ENCODE assay signal across 9 cellular contexts in the genomic region with DNA sequence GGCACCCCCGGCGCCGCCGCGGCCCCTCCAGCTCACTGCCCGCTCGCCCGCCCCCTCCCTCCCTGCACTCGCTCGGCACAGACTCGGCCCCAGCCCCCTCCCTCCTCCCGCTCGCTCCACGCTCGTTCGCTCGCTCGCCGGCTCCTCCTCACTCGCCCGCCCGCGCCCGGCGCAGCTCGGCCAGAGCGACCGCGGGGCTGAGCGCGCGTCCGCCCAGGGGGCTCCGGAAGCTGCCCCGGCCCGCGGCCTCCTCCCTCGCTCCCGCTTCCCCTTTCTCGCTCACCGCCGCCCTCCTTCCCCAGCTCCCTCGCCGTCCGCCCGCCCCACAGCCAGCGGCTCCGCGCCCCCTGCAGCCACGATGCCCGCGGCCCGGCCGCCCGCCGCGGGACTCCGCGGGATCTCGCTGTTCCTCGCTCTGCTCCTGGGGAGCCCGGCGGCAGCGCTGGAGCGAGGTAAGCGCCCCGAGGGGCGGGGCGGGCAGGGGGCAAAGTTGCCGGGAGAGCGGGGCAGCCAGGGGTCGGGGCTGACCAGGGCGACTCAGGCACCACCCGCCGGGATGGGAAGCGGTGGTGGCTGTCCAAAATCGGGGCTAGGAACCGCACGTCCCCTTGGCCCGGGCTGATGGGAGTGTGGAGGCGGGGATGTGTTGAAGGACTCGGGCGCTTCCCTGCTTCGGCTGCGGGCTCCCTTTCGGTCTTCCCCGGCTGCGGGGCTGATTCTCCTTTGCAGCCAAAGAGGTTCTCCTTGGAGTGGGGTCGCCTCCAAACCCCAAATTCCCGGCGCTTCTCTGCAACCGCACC. TPM values are rescaled to one million over a fixed set of nuclear protein-coding genes. Genes with fewer than 3 reads are reported as not detected.
DNase-seq lines count a peak whose midpoint lies in the region; ATAC-seq and TF ChIP-seq lines count a peak whose summit lies in the region.
"Had no signal": no experiment of that assay in that cellular context is flagged by ENCODE, and none has a peak within 500 bp of the region (broad histone marks: within the 10 kb centered on the region; RNA-seq: fewer than 3 reads in every experiment).

TSS of gene SEZ6L (plus strand) at position 151 of the 800 bp plus-strand sequence. CDS start at position 359, 208 bp downstream.

- POLR2A ChIA-PET in CD8-positive, alpha-beta memory T cell (lab: Charles Lee): no interaction called here

- CTCF ChIA-PET in CD8-positive, alpha-beta memory T cell (lab: Charles Lee): no interaction called here

- H3K27me3 ChIP-seq in BE2C (peaks cover 8% of the 10 kb centered on the region), ectodermal cell (ENCODE audit: control insufficient read depth, insufficient read depth, low read length, poor library complexity, severe bottlenecking) (peaks cover 73% of the 10 kb centered on the region)
- H3K27me3 ChIP-seq in CD8-positive, alpha-beta memory T cell (ENCODE audit: insufficient read depth, low read length, poor library complexity, severe bottlenecking): peaks cover 17% of the 10 kb centered on the region

- no peaks in the 10 kb centered on the region for H3K9me3 ChIP-seq in BE2C
- H3K9me3 ChIP-seq in ectodermal cell (ENCODE audit: control insufficient read depth, low read length): no peaks in the 10 kb centered on the region
- H3K9me3 ChIP-seq in CD8-positive, alpha-beta memory T cell (ENCODE audit: low read length): no peaks in the 10 kb centered on the region
- H3K9me3 ChIP-seq: SJSA1 had no signal

- H3K36me3 Mint-ChIP-seq in natural killer cell treated with Interleukin-12 subunit alpha and Interleukin-12 subunit beta and Interleukin-15 and Interleukin-18, amount 100 ng/mL, for 72 hours: no peaks in the 10 kb centered on the region
- no peaks in the 10 kb centered on the region for H3K36me3 Mint-ChIP-seq in CD8-positive, alpha-beta memory T cell

- peak within 1 kb of the TSS; percentile 45 for H3K4me3 Mint-ChIP-seq in natural killer cell treated with Interleukin-12 subunit alpha and Interleukin-12 subunit beta and Interleukin-15 and Interleukin-18, amount 100 ng/mL, for 72 hours
- peak within 1 kb of the TSS in 3 of 7 donors; percentile 1 to 77 (median 8) for H3K4me3 Mint-ChIP-seq in CD8-positive, alpha-beta memory T cell

- peak in 1 of 2 donors; percentile 40 for ATAC-seq in natural killer cell treated with Interleukin-12 subunit alpha and Interleukin-12 subunit beta and Interleukin-15 and Interleukin-18, amount 100 ng/mL, for 72 hours

- no peaks in the 10 kb centered on the region for H3K4me1 Mint-ChIP-seq in natural killer cell treated with Interleukin-12 subunit alpha and Interleukin-12 subunit beta and Interleukin-15 and Interleukin-18, amount 100 ng/mL, for 72 hours (ENCODE audit: low read depth in 2 of 2)
- H3K4me1 Mint-ChIP-seq in CD8-positive, alpha-beta memory T cell: peaks cover 0 to 9% (median 4%) of the 10 kb centered on the region in 3 donors

- DNase-seq in BE2C (peak; percentile 84), NCI-H1092 treated with DMSO at 0.1 percent for 48 hours (lab: John Stamatoyannopoulos, UW) (peak; percentile 81), GM19238 (ENCODE audit: insufficient read length, low spot score) (no peak), T-helper 9 cell (no peak), pons (ENCODE audit: low spot score) (no peak)
- no peak for DNase-seq in natural killer cell treated with Interleukin-12 subunit alpha and Interleukin-12 subunit beta and Interleukin-15 and Interleukin-18, amount 100 ng/mL, for 72 hours (ENCODE audit: low spot score)
- no peak for DNase-seq in CD8-positive, alpha-beta memory T cell

- H3K9me3 Mint-ChIP-seq in natural killer cell treated with Interleukin-12 subunit alpha and Interleukin-12 subunit beta and Interleukin-15 and Interleukin-18, amount 100 ng/mL, for 72 hours: no peaks in the 10 kb centered on the region
- peaks cover 0 to 7% (median 0%) of the 10 kb centered on the region in 5 donors for H3K9me3 Mint-ChIP-seq in CD8-positive, alpha-beta memory T cell

- no peak for TF ChIP-seq CTCF in BE2C (IDR thresholded peaks at IDR 0.05; ENCODE audit: low read depth, low read length)

- H3K4me1 ChIP-seq in BE2C (peaks cover 3% of the 10 kb centered on the region), ectodermal cell (ENCODE audit: control insufficient read depth, insufficient read depth, low read length) (peaks cover 7% of the 10 kb centered on the region)
- H3K4me1 ChIP-seq in CD8-positive, alpha-beta memory T cell (ENCODE audit: insufficient read depth, low read length): no peaks in the 10 kb centered on the region

- no peak within 1 kb of the TSS for H3K27ac ChIP-seq in ectodermal cell (ENCODE audit: insufficient read depth, low read depth, low read length, poor library complexity, severe bottlenecking)
- H3K27ac ChIP-seq in CD8-positive, alpha-beta memory T cell (ENCODE audit: low read depth, low read length): no peak within 1 kb of the TSS
- H3K27ac ChIP-seq: SJSA1 had no signal

- WGBS in ectodermal cell, 2 experiments: 1% methylated on average over 92 of the region's 92 CpGs

- H3K36me3 ChIP-seq in BE2C (no peaks in the 10 kb centered on the region), ectodermal cell (ENCODE audit: control insufficient read depth, insufficient read depth, low read length) (no peaks in the 10 kb centered on the region)
- H3K36me3 ChIP-seq in CD8-positive, alpha-beta memory T cell (ENCODE audit: insufficient read depth, low read length): no peaks in the 10 kb centered on the region
- H3K36me3 ChIP-seq: SJSA1 had no signal

- H3K4me3 ChIP-seq in BE2C (ENCODE audit: low read depth, low read length) (peak within 1 kb of the TSS; percentile 72), ectodermal cell (ENCODE audit: insufficient read depth, low read depth, low read length) (peak within 1 kb of the TSS; percentile 44)
- H3K4me3 ChIP-seq in CD8-positive, alpha-beta memory T cell (ENCODE audit: low read length): no peak within 1 kb of the TSS
- H3K4me3 ChIP-seq: SJSA1 had no signal

- no peak within 1 kb of the TSS for H3K27ac Mint-ChIP-seq in natural killer cell treated with Interleukin-12 subunit alpha and Interleukin-12 subunit beta and Interleukin-15 and Interleukin-18, amount 100 ng/mL, for 72 hours
- H3K27ac Mint-ChIP-seq in CD8-positive, alpha-beta memory T cell: no peak within 1 kb of the TSS

- H3K27me3 Mint-ChIP-seq in natural killer cell treated with Interleukin-12 subunit alpha and Interleukin-12 subunit beta and Interleukin-15 and Interleukin-18, amount 100 ng/mL, for 72 hours: peaks cover 52 to 76% of the 10 kb centered on the region in 2 donors
- peaks cover 31 to 86% of the 10 kb centered on the region in 2 donors for H3K27me3 Mint-ChIP-seq in CD8-positive, alpha-beta memory T cell

RNA-seq across cellular contexts. Expression of gene SEZ6L, which starts in this region (rescaled TPM):
- 4.7 TPM for polyA plus RNA-seq in BE2C (2012; ENCODE audit: insufficient read depth, insufficient read length, low read depth)
- polyA plus RNA-seq in ectodermal cell (2013, experiment 1 of 4): 0.69 TPM
- 0.46 TPM for polyA plus RNA-seq in ectodermal cell (2013, experiment 2 of 4)
- 0.85 TPM for polyA plus RNA-seq in ectodermal cell (2013, experiment 3 of 4)
- 0.93 TPM for polyA plus RNA-seq in ectodermal cell (2013, experiment 4 of 4)
- not detected for total RNA-seq in natural killer cell treated with Interleukin-12 subunit alpha and Interleukin-12 subunit beta and Interleukin-15 and Interleukin-18, amount 100 ng/mL, for 72 hours
- not detected for total RNA-seq in CD8-positive, alpha-beta memory T cell
- not detected for polyA plus RNA-seq in CD8-positive, alpha-beta memory T cell
- total RNA-seq: SJSA1 had no signal

Comparison
In these comparisons a context has a peak if more than half of its experiments do, and no peak if none do; other contexts are left out.
1. DNase-seq: peak in BE2C (single experiment) and NCI-H1092 treated with DMSO at 0.1 percent for 48 hours (single experiment); none in natural killer cell treated with Interleukin-12 subunit alpha and Interleukin-12 subunit beta and Interleukin-15 and Interleukin-18, amount 100 ng/mL, for 72 hours (single experiment), GM19238 (single experiment), T-helper 9 cell (single experiment), CD8-positive, alpha-beta memory T cell (0 of 5) and pons (single experiment).